In the genomic region with DNA sequence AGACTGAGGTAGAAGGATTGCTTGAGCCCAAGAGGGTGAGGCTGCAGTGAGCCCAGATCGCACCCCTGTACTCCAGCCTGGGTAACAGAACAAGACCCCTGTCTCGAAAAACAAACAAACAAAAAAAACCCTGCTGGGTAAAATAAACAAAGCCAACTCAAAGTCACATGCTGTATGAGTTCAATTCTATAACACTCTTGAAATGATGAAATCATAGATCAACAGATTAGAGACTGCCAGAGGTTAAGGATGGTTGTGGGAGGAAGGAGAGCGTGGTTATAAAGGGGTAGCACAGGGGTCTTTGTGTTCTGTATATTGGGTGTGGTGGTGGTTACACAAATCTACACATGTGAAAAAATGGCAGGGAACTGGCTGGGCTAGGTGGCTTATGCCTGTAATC, we compare ENCODE assay signal across 29 cellular contexts.
"Had no signal": no experiment of that assay in that cellular context is flagged by ENCODE, and none has a peak within 500 bp of the region (broad histone marks: within the 10 kb centered on the region; RNA-seq: fewer than 3 reads in every experiment).

No MANE protein-coding gene starts in this region.

- H3K4me1 Mint-ChIP-seq: naive B cell; naive thymus-derived CD8-positive, alpha-beta T cell had no signal

- H3K36me3 Mint-ChIP-seq: mesothelial cell of epicardium, naive B cell had no signal

- H3K4me1 ChIP-seq: esophagus squamous epithelium, gastrocnemius medialis, heart right ventricle, left lung, lower lobe of right lung had no signal

- H3K27ac Mint-ChIP-seq: effector memory CD8-positive, alpha-beta T cell; endodermal cell; mesothelial cell of epicardium; naive thymus-derived CD8-positive, alpha-beta T cell had no signal

- H3K9me3 ChIP-seq: esophagus squamous epithelium, gastrocnemius medialis, lower lobe of right lung, mucosa of descending colon had no signal

- H3K27ac ChIP-seq: coronary artery, dorsolateral prefrontal cortex, epithelial cell of prostate, esophagus squamous epithelium, gastrocnemius medialis, heart right ventricle, left lung, lower lobe of right lung had no signal

- FAIRE-seq: endometrium, islet of Langerhans, keratinocyte had no signal

- H3K4me3 ChIP-seq: coronary artery, dorsolateral prefrontal cortex, esophagus squamous epithelium, gastrocnemius medialis, heart right ventricle, left lung, lower lobe of right lung, mucosa of descending colon had no signal

- ATAC-seq: effector memory CD8-positive, alpha-beta T cell; esophagus mucosa; gastrocnemius medialis; heart right ventricle; left cardiac atrium; left lung; left ventricle myocardium superior; lower lobe of right lung; mucosa of descending colon; naive thymus-derived CD8-positive, alpha-beta T cell had no signal

- DNase-seq: dermis blood vessel endothelial cell; effector CD4-positive, alpha-beta T cell; effector memory CD8-positive, alpha-beta T cell; endodermal cell; erythroblast; esophagus squamous epithelium; foreskin fibroblast; foreskin melanocyte; gastrocnemius medialis; glutamatergic neuron; head of caudate nucleus; heart right ventricle; hippocampal formation; left cardiac atrium; left lung; left ventricle myocardium superior; lower lobe of right lung; mesenchymal stem cell; mucosa of descending colon; naive B cell had no signal

- H3K36me3 ChIP-seq: esophagus squamous epithelium, gastrocnemius medialis, heart right ventricle, left lung, lower lobe of right lung had no signal

- H3K4me3 Mint-ChIP-seq: effector memory CD8-positive, alpha-beta T cell; endodermal cell; mesothelial cell of epicardium; naive B cell; naive thymus-derived CD8-positive, alpha-beta T cell had no signal
